33 cellular contexts compared by ENCODE assay signal in genomic region chr9:34399729-34400128, GRCh38. TPM values are rescaled to one million over a fixed set of nuclear protein-coding genes. Genes with fewer than 3 reads are reported as not detected.
"Had no signal": no experiment of that assay in that cellular context is flagged by ENCODE, and none has a peak within 500 bp of the region (broad histone marks: within the 10 kb centered on the region; RNA-seq: fewer than 3 reads in every experiment).

No MANE protein-coding gene starts in this region.

- H3K27ac Mint-ChIP-seq: activated B cell treated with CpG ODN at 0.5 μM for 24 hours; activated CD4-positive, alpha-beta memory T cell treated with anti-CD3 and anti-CD28 coated beads, Interleukin-2, amount 10 ng/mL, durations not matched to agents 7 days and 5 days; activated naive CD4-positive, alpha-beta T cell treated with anti-CD3 and anti-CD28 coated beads for 36 hours; activated naive CD4-positive, alpha-beta T cell treated with anti-CD3 and anti-CD28 coated beads, Interleukin-2, amount 50 U/mL, for 24 hours; activated naive CD8-positive, alpha-beta T cell treated with anti-CD3 and anti-CD28 coated beads for 36 hours; activated naive CD8-positive, alpha-beta T cell treated with anti-CD3 and anti-CD28 coated beads, Interleukin-2, amount 50 U/mL, for 24 hours; activated T-helper 1 cell treated with anti-CD3 and anti-CD28 coated beads, Interleukin-12 subunit alpha, Interleukin-12 subunit beta, Interleukin-2, Interleukin-4 antibody, amounts not matched to agents 30 ng/mL and 10 ng/mL and 1 ng/mL, durations not matched to agents 14 hours and 24 hours and 36 hours; activated T-helper 2 cell treated with anti-CD3 and anti-CD28 coated beads, Interferon-gamma antibody, Interleukin-2, Interleukin-4, amounts not matched to agents 10 μg/mL and 5 μg/mL and 100 μg/mL, durations not matched to agents 14 hours and 24 hours and 36 hours; effector memory CD8-positive, alpha-beta T cell; T-helper 17 cell; T-helper 2 cell treated with Interferon-gamma antibody and Interleukin-4, amounts not matched to agents 5 μg/mL and 100 μg/mL, for 36 hours had no signal

- H3K4me3 ChIP-seq: adrenal gland, body of pancreas, cardiac muscle cell, esophagus squamous epithelium had no signal

- DNase-seq: activated B cell treated with CpG ODN at 0.5 μM for 24 hours; activated CD4-positive, alpha-beta memory T cell treated with anti-CD3 and anti-CD28 coated beads, Interleukin-2, amount 10 ng/mL, durations not matched to agents 7 days and 5 days; activated CD4-positive, alpha-beta T cell treated with anti-CD3 and anti-CD28 coated beads for 48 hours; activated effector memory CD4-positive, alpha-beta T cell treated with anti-CD3 and anti-CD28 coated beads, Interleukin-2, amount 50 U/mL, for 16 hours; activated naive CD4-positive, alpha-beta T cell treated with anti-CD3 and anti-CD28 coated beads for 36 hours; activated naive CD8-positive, alpha-beta T cell treated with anti-CD3 and anti-CD28 coated beads for 36 hours; activated naive CD8-positive, alpha-beta T cell treated with anti-CD3 and anti-CD28 coated beads, Interleukin-2, amount 50 U/mL, for 24 hours; activated T-cell treated with anti-CD3 and anti-CD28 coated beads, Interleukin-2, amount 50 U/mL, for 1 hour; activated T-cell treated with anti-CD3 and anti-CD28 coated beads, Interleukin-2, amount 50 U/mL, for 48 hours; adrenal gland; aorta; body of pancreas; cortex of kidney; dermis blood vessel endothelial cell; effector CD4-positive, alpha-beta T cell; effector memory CD8-positive, alpha-beta T cell; esophagus squamous epithelium; foreskin melanocyte; T-helper 1 cell; T-helper 17 cell; T1000; WERI-Rb-1 had no signal

- H3K4me3 Mint-ChIP-seq: activated B cell treated with CpG ODN at 0.5 μM for 24 hours; activated CD4-positive, alpha-beta memory T cell treated with anti-CD3 and anti-CD28 coated beads, Interleukin-2, amount 10 ng/mL, durations not matched to agents 7 days and 5 days; activated naive CD4-positive, alpha-beta T cell treated with anti-CD3 and anti-CD28 coated beads for 36 hours; activated naive CD4-positive, alpha-beta T cell treated with anti-CD3 and anti-CD28 coated beads, Interleukin-2, amount 50 U/mL, for 24 hours; activated naive CD8-positive, alpha-beta T cell treated with anti-CD3 and anti-CD28 coated beads for 36 hours; activated naive CD8-positive, alpha-beta T cell treated with anti-CD3 and anti-CD28 coated beads, Interleukin-2, amount 50 U/mL, for 24 hours; activated T-helper 1 cell treated with anti-CD3 and anti-CD28 coated beads, Interleukin-12 subunit alpha, Interleukin-12 subunit beta, Interleukin-2, Interleukin-4 antibody, amounts not matched to agents 30 ng/mL and 10 ng/mL and 1 ng/mL, durations not matched to agents 14 hours and 24 hours and 36 hours; central memory CD8-positive, alpha-beta T cell; effector memory CD8-positive, alpha-beta T cell; T-helper 17 cell; T-helper 2 cell treated with Interferon-gamma antibody and Interleukin-4, amounts not matched to agents 5 μg/mL and 100 μg/mL, for 36 hours had no signal

- H3K36me3 ChIP-seq: cardiac muscle cell had no signal

- H3K27ac ChIP-seq: adrenal gland, body of pancreas, cardiac muscle cell, epithelial cell of prostate, esophagus squamous epithelium, WERI-Rb-1 had no signal

- H3K9me3 Mint-ChIP-seq: activated B cell treated with CpG ODN at 0.5 μM for 24 hours; activated CD4-positive, alpha-beta memory T cell treated with anti-CD3 and anti-CD28 coated beads, Interleukin-2, amount 10 ng/mL, durations not matched to agents 7 days and 5 days; activated naive CD4-positive, alpha-beta T cell treated with anti-CD3 and anti-CD28 coated beads for 36 hours; activated naive CD4-positive, alpha-beta T cell treated with anti-CD3 and anti-CD28 coated beads, Interleukin-2, amount 50 U/mL, for 24 hours; activated naive CD8-positive, alpha-beta T cell treated with anti-CD3 and anti-CD28 coated beads for 36 hours; activated naive CD8-positive, alpha-beta T cell treated with anti-CD3 and anti-CD28 coated beads, Interleukin-2, amount 50 U/mL, for 24 hours; activated T-helper 1 cell treated with anti-CD3 and anti-CD28 coated beads, Interleukin-12 subunit alpha, Interleukin-12 subunit beta, Interleukin-2, Interleukin-4 antibody, amounts not matched to agents 30 ng/mL and 10 ng/mL and 1 ng/mL, durations not matched to agents 14 hours and 24 hours and 36 hours; activated T-helper 2 cell treated with anti-CD3 and anti-CD28 coated beads, Interferon-gamma antibody, Interleukin-2, Interleukin-4, amounts not matched to agents 10 μg/mL and 5 μg/mL and 100 μg/mL, durations not matched to agents 14 hours and 24 hours and 36 hours; central memory CD8-positive, alpha-beta T cell; effector memory CD8-positive, alpha-beta T cell; T-helper 2 cell treated with Interferon-gamma antibody and Interleukin-4, amounts not matched to agents 5 μg/mL and 100 μg/mL, for 36 hours had no signal

- H3K4me1 ChIP-seq: adrenal gland, body of pancreas, esophagus squamous epithelium had no signal

- H3K9me3 ChIP-seq: adrenal gland, body of pancreas, esophagus squamous epithelium had no signal

- H3K27me3 Mint-ChIP-seq: activated B cell treated with CpG ODN at 0.5 μM for 24 hours; activated CD4-positive, alpha-beta memory T cell treated with anti-CD3 and anti-CD28 coated beads, Interleukin-2, amount 10 ng/mL, durations not matched to agents 7 days and 5 days; activated naive CD4-positive, alpha-beta T cell treated with anti-CD3 and anti-CD28 coated beads, Interleukin-2, amount 50 U/mL, for 24 hours; activated naive CD8-positive, alpha-beta T cell treated with anti-CD3 and anti-CD28 coated beads for 36 hours; activated naive CD8-positive, alpha-beta T cell treated with anti-CD3 and anti-CD28 coated beads, Interleukin-2, amount 50 U/mL, for 24 hours; central memory CD8-positive, alpha-beta T cell; effector memory CD8-positive, alpha-beta T cell had no signal

- H3K4me1 Mint-ChIP-seq: activated B cell treated with CpG ODN at 0.5 μM for 24 hours; activated CD4-positive, alpha-beta memory T cell treated with anti-CD3 and anti-CD28 coated beads, Interleukin-2, amount 10 ng/mL, durations not matched to agents 7 days and 5 days; activated naive CD4-positive, alpha-beta T cell treated with anti-CD3 and anti-CD28 coated beads, Interleukin-2, amount 50 U/mL, for 24 hours; activated naive CD8-positive, alpha-beta T cell treated with anti-CD3 and anti-CD28 coated beads for 36 hours; activated naive CD8-positive, alpha-beta T cell treated with anti-CD3 and anti-CD28 coated beads, Interleukin-2, amount 50 U/mL, for 24 hours; central memory CD8-positive, alpha-beta T cell had no signal

- H3K27me3 ChIP-seq: adrenal gland, body of pancreas, cardiac muscle cell, esophagus squamous epithelium had no signal

- ATAC-seq: activated CD4-positive, CD25-positive, alpha-beta regulatory T cell treated with anti-CD3 and anti-CD28 coated beads, Interleukin-2, amount 50 U/mL, for 24 hours; activated naive CD8-positive, alpha-beta T cell treated with anti-CD3 and anti-CD28 coated beads, Interleukin-2, amount 50 U/mL, for 24 hours; body of pancreas; effector memory CD8-positive, alpha-beta T cell; T-helper 17 cell had no signal

- H3K36me3 Mint-ChIP-seq: activated naive CD8-positive, alpha-beta T cell treated with anti-CD3 and anti-CD28 coated beads for 36 hours had no signal

RNA-seq across cellular contexts. Expression of gene DNAI1, which starts 58.9 kb away (rescaled TPM):
- total RNA-seq: activated B cell treated with CpG ODN at 0.5 μM for 24 hours; activated CD4-positive, alpha-beta memory T cell treated with anti-CD3 and anti-CD28 coated beads, Interleukin-2, amount 10 ng/mL, durations not matched to agents 7 days and 5 days; activated naive CD8-positive, alpha-beta T cell treated with anti-CD3 and anti-CD28 coated beads for 36 hours; activated T-helper 1 cell treated with anti-CD3 and anti-CD28 coated beads, Interleukin-12 subunit alpha, Interleukin-12 subunit beta, Interleukin-2, Interleukin-4 antibody, amounts not matched to agents 30 ng/mL and 10 ng/mL and 1 ng/mL, durations not matched to agents 14 hours and 24 hours and 36 hours; activated T-helper 2 cell treated with anti-CD3 and anti-CD28 coated beads, Interferon-gamma antibody, Interleukin-2, Interleukin-4, amounts not matched to agents 10 μg/mL and 5 μg/mL and 100 μg/mL, durations not matched to agents 14 hours and 24 hours and 36 hours; aorta; dermis blood vessel endothelial cell; endothelial cell of umbilical vein; esophagus squamous epithelium; fibroblast of lung; T-helper 17 cell had no signal
- polyA plus RNA-seq: aorta, endothelial cell of umbilical vein, esophagus, fibroblast of lung had no signal
